In the genomic region with DNA sequence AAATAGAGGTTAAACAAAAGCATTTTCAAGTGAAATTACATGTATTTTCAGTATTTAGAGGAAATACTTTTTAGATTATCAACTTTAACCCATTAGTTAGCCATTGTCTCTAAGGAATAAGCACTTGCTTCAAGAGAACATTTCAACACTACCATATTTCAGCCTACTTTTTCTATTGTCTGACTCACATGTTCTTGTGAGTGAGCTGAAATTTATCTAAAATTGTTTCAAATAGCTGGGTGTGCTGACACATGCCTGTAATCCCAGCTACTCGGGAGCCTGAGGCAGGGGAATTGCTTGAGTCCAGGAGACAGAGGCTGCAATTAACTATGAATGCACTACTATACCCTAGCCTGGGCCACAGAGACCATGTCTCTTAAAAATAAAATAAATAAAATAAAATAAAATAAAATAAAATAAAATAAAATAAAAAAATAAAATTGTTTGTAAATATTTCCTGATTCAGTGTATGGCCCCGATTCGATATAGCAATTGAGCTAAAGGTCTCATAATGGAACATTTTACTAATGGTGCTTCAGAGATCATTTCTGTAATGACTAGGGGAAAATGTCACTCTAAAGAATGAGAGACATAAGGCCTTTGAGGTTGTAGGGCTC, we compare ENCODE assay signal across 29 cellular contexts.
DNase-seq lines count a peak whose midpoint lies in the region; ATAC-seq and TF ChIP-seq lines count a peak whose summit lies in the region.
"Had no signal": no experiment of that assay in that cellular context is flagged by ENCODE, and none has a peak within 500 bp of the region (broad histone marks: within the 10 kb centered on the region; RNA-seq: fewer than 3 reads in every experiment).

No MANE protein-coding gene starts in this region.

- intact Hi-C loops in MCF 10A (cut with micrococcal nuclease), result no loop called here
- intact Hi-C loops in breast epithelium (cut with DNase I; ENCODE audit: low total_unique reads), result no loop called here
- intact Hi-C loops in Caco-2 (cut with micrococcal nuclease; ENCODE audit: unreplicated experiment), result no loop called here

- no peak for TF ChIP-seq CTCF in MCF 10A (IDR thresholded peaks at IDR 0.05; ENCODE audit: unreplicated experiment)
- no peak for TF ChIP-seq CTCF in breast epithelium (IDR thresholded peaks at IDR 0.05)
- TF ChIP-seq CTCF in cardiac fibroblast (IDR thresholded peaks at IDR 0.05; ENCODE audit: low read depth, low read length), result no peak
- TF ChIP-seq CTCF in fibroblast of villous mesenchyme (IDR thresholded peaks at IDR 0.05; ENCODE audit: insufficient read depth, low read depth, low read length), result no peak
- TF ChIP-seq CTCF in RWPE1 (conservative IDR thresholded peaks at IDR 0.05; ENCODE audit: low read depth), result no peak
- no peak for TF ChIP-seq CTCF in Caco-2 (IDR thresholded peaks at IDR 0.05; ENCODE audit: insufficient read depth in 1 of 2, low read depth in 1 of 2, low read length in 1 of 2, severe bottlenecking in 1 of 2, unreplicated experiment in 1 of 2)

- H3K27me3 ChIP-seq in breast epithelium, result no peaks in the 10 kb centered on the region
- no peaks in the 10 kb centered on the region for H3K27me3 ChIP-seq in Caco-2 (replicated peaks; ENCODE audit: control insufficient read depth, insufficient read depth, low read length)
- H3K27me3 ChIP-seq: ascending aorta, Peyer's patch, testis had no signal

- ATAC-seq in activated CD8-positive, alpha-beta memory T cell treated with anti-CD3 and anti-CD28 coated beads, Interleukin-2, amount 10 ng/mL, durations not matched to agents 7 days and 5 days, result no peak
- ATAC-seq: activated CD4-positive, alpha-beta T cell treated with anti-CD3 and anti-CD28 coated beads for 36 hours; natural killer cell treated with Interleukin-12 subunit alpha and Interleukin-12 subunit beta and Interleukin-15 and Interleukin-18, amount 100 ng/mL, for 72 hours; stimulated activated naive CD8-positive, alpha-beta T cell treated with anti-CD3 and anti-CD28 coated beads, Interleukin-15, Interleukin-2, amounts not matched to agents 100 U/mL and 50 U/mL, for 24 hours had no signal

- H3K27me3 Mint-ChIP-seq in MCF 10A (ENCODE audit: insufficient read depth, unreplicated experiment), result no peaks in the 10 kb centered on the region
- peaks cover 4% of the 10 kb centered on the region for H3K27me3 Mint-ChIP-seq in activated CD8-positive, alpha-beta memory T cell treated with anti-CD3 and anti-CD28 coated beads, Interleukin-2, amount 10 ng/mL, durations not matched to agents 7 days and 5 days
- no peaks in the 10 kb centered on the region for H3K27me3 Mint-ChIP-seq in Caco-2 (ENCODE audit: insufficient read depth, unreplicated experiment)
- H3K27me3 Mint-ChIP-seq: activated CD4-positive, alpha-beta T cell treated with anti-CD3 and anti-CD28 coated beads for 36 hours; activated naive CD4-positive, alpha-beta T cell treated with anti-CD3 and anti-CD28 coated beads, Interleukin-2, amount 50 U/mL, for 24 hours; CD4-positive, alpha-beta T cell; dendritic cell treated with granulocyte-macrophage colony-stimulating factor and Interleukin-4, amounts not matched to agents 40 ng/mL and 50 ng/mL, for 4 days; natural killer cell treated with Interleukin-12 subunit alpha and Interleukin-12 subunit beta and Interleukin-15 and Interleukin-18, amount 100 ng/mL, for 72 hours had no signal

- no peak for TF ChIP-seq POLR2A in breast epithelium (IDR thresholded peaks at IDR 0.05)

- H3K36me3 ChIP-seq in breast epithelium (no peaks in the 10 kb centered on the region), Caco-2 (ENCODE audit: control insufficient read depth, insufficient read depth, low read length) (no peaks in the 10 kb centered on the region; the same call in 1 of the 2 replicates)
- H3K36me3 ChIP-seq: ascending aorta, Peyer's patch had no signal

- H3K27ac Mint-ChIP-seq in MCF 10A (ENCODE audit: low read depth, unreplicated experiment), result no peak overlapping the region
- no peak overlapping the region for H3K27ac Mint-ChIP-seq in activated CD8-positive, alpha-beta memory T cell treated with anti-CD3 and anti-CD28 coated beads, Interleukin-2, amount 10 ng/mL, durations not matched to agents 7 days and 5 days
- H3K27ac Mint-ChIP-seq in Caco-2 (ENCODE audit: unreplicated experiment), result no peak overlapping the region
- H3K27ac Mint-ChIP-seq: activated CD4-positive, alpha-beta T cell treated with anti-CD3 and anti-CD28 coated beads for 36 hours; activated naive CD4-positive, alpha-beta T cell treated with anti-CD3 and anti-CD28 coated beads, Interleukin-2, amount 50 U/mL, for 24 hours; activated T-helper 2 cell treated with anti-CD3 and anti-CD28 coated beads, Interferon-gamma antibody, Interleukin-2, Interleukin-4, amounts not matched to agents 10 μg/mL and 5 μg/mL and 100 μg/mL, durations not matched to agents 14 hours and 24 hours and 36 hours; CD4-positive, alpha-beta T cell; dendritic cell treated with granulocyte-macrophage colony-stimulating factor and Interleukin-4, amounts not matched to agents 40 ng/mL and 50 ng/mL, for 4 days; immature natural killer cell; natural killer cell treated with Interleukin-12 subunit alpha and Interleukin-12 subunit beta and Interleukin-15 and Interleukin-18, amount 100 ng/mL, for 72 hours had no signal

- no peaks in the 10 kb centered on the region for H3K36me3 Mint-ChIP-seq in MCF 10A (ENCODE audit: insufficient read depth, unreplicated experiment)
- H3K36me3 Mint-ChIP-seq in activated CD8-positive, alpha-beta memory T cell treated with anti-CD3 and anti-CD28 coated beads, Interleukin-2, amount 10 ng/mL, durations not matched to agents 7 days and 5 days, result no peaks in the 10 kb centered on the region
- H3K36me3 Mint-ChIP-seq in Caco-2 (ENCODE audit: insufficient read depth, unreplicated experiment), result peaks cover 31% of the 10 kb centered on the region
- H3K36me3 Mint-ChIP-seq: activated naive CD4-positive, alpha-beta T cell treated with anti-CD3 and anti-CD28 coated beads, Interleukin-2, amount 50 U/mL, for 24 hours had no signal

- no peaks in the 10 kb centered on the region for H3K9me3 ChIP-seq in breast epithelium
- H3K9me3 ChIP-seq in Caco-2, result no peaks in the 10 kb centered on the region
- H3K9me3 ChIP-seq: ascending aorta, Peyer's patch, testis had no signal

- H3K27ac ChIP-seq in breast epithelium (no peak overlapping the region), RWPE1 (no peak overlapping the region)
- H3K27ac ChIP-seq: ascending aorta, Peyer's patch, skin epidermis, testis had no signal

- no peaks in the 10 kb centered on the region for H3K4me1 ChIP-seq in breast epithelium
- H3K4me1 ChIP-seq in Caco-2, result no peaks in the 10 kb centered on the region
- H3K4me1 ChIP-seq: ascending aorta, Peyer's patch, testis had no signal

- H3K9me3 Mint-ChIP-seq in MCF 10A (ENCODE audit: unreplicated experiment), result peaks cover 8% of the 10 kb centered on the region
- H3K9me3 Mint-ChIP-seq in activated CD8-positive, alpha-beta memory T cell treated with anti-CD3 and anti-CD28 coated beads, Interleukin-2, amount 10 ng/mL, durations not matched to agents 7 days and 5 days (ENCODE audit: low read depth), result no peaks in the 10 kb centered on the region
- H3K9me3 Mint-ChIP-seq in Caco-2 (ENCODE audit: unreplicated experiment), result no peaks in the 10 kb centered on the region
- H3K9me3 Mint-ChIP-seq: activated naive CD4-positive, alpha-beta T cell treated with anti-CD3 and anti-CD28 coated beads, Interleukin-2, amount 50 U/mL, for 24 hours; activated T-helper 2 cell treated with anti-CD3 and anti-CD28 coated beads, Interferon-gamma antibody, Interleukin-2, Interleukin-4, amounts not matched to agents 10 μg/mL and 5 μg/mL and 100 μg/mL, durations not matched to agents 14 hours and 24 hours and 36 hours; CD4-positive, alpha-beta T cell; dendritic cell treated with granulocyte-macrophage colony-stimulating factor and Interleukin-4, amounts not matched to agents 40 ng/mL and 50 ng/mL, for 4 days; immature natural killer cell; natural killer cell treated with Interleukin-12 subunit alpha and Interleukin-12 subunit beta and Interleukin-15 and Interleukin-18, amount 100 ng/mL, for 72 hours had no signal

- POLR2A ChIA-PET in MCF 10A (lab: Yijun Ruan, JAX) (interaction anchor here (1.2 kb wide), 1 partner anchor 10 kb away, joined by 3 read pairs; no protein-coding TSS in a partner anchor), RWPE1 (lab: Yijun Ruan, JAX; ENCODE audit: low non-redundant PET) (no interaction called here), Caco-2 (lab: Charles Lee) (no interaction called here)

- no TSS peak for BruUV-seq in MCF 10A (replicated peaks; lab: Mats Ljungman, UMichigan)
- BruUV-seq in Caco-2 (replicated peaks; lab: Mats Ljungman, UMichigan), result no TSS peak

- no peak overlapping the region for H3K4me3 ChIP-seq in breast epithelium
- no peak overlapping the region for H3K4me3 ChIP-seq in cardiac fibroblast (replicated peaks in 1 of 2; ENCODE audit: low read depth in 2 of 2, low read length in 2 of 2)
- no peak overlapping the region for H3K4me3 ChIP-seq in fibroblast of villous mesenchyme (ENCODE audit: low read depth, low read length)
- H3K4me3 ChIP-seq in Caco-2 (ENCODE audit: low read depth, low read length), result no peak overlapping the region
- H3K4me3 ChIP-seq: ascending aorta, Peyer's patch, skin epidermis, testis had no signal

- CTCF ChIA-PET in MCF 10A (lab: Yijun Ruan, JAX), result interaction anchor here (0.6 to 1.3 kb wide), 7 partner anchors 9 to 1782 kb away, joined by 3 to 5 read pairs (median 3); no protein-coding TSS in a partner anchor
- CTCF ChIA-PET in RWPE1 (lab: Yijun Ruan, JAX), result interaction anchor here (0.5 kb wide), 1 partner anchor 604 kb away, joined by 3 read pairs; no protein-coding TSS in a partner anchor
- CTCF ChIA-PET in activated CD8-positive, alpha-beta memory T cell treated with anti-CD3 and anti-CD28 coated beads, Interleukin-2, amount 10 ng/mL, durations not matched to agents 7 days and 5 days (lab: Charles Lee), result no interaction called here
- CTCF ChIA-PET in Caco-2 (lab: Charles Lee), result no interaction called here

- H3K4me3 Mint-ChIP-seq in MCF 10A (ENCODE audit: unreplicated experiment), result no peak overlapping the region
- H3K4me3 Mint-ChIP-seq in activated CD8-positive, alpha-beta memory T cell treated with anti-CD3 and anti-CD28 coated beads, Interleukin-2, amount 10 ng/mL, durations not matched to agents 7 days and 5 days, result no peak overlapping the region
- no peak overlapping the region for H3K4me3 Mint-ChIP-seq in Caco-2 (ENCODE audit: unreplicated experiment)
- H3K4me3 Mint-ChIP-seq: activated CD4-positive, alpha-beta T cell treated with anti-CD3 and anti-CD28 coated beads for 36 hours; activated naive CD4-positive, alpha-beta T cell treated with anti-CD3 and anti-CD28 coated beads, Interleukin-2, amount 50 U/mL, for 24 hours; CD4-positive, alpha-beta T cell; dendritic cell treated with granulocyte-macrophage colony-stimulating factor and Interleukin-4, amounts not matched to agents 40 ng/mL and 50 ng/mL, for 4 days; immature natural killer cell; natural killer cell treated with Interleukin-12 subunit alpha and Interleukin-12 subunit beta and Interleukin-15 and Interleukin-18, amount 100 ng/mL, for 72 hours had no signal

- no peaks in the 10 kb centered on the region for H3K4me1 Mint-ChIP-seq in MCF 10A (ENCODE audit: insufficient read depth, unreplicated experiment)
- peaks cover 5% of the 10 kb centered on the region for H3K4me1 Mint-ChIP-seq in activated CD8-positive, alpha-beta memory T cell treated with anti-CD3 and anti-CD28 coated beads, Interleukin-2, amount 10 ng/mL, durations not matched to agents 7 days and 5 days
- H3K4me1 Mint-ChIP-seq in Caco-2 (ENCODE audit: low read depth, unreplicated experiment), result no peaks in the 10 kb centered on the region
- H3K4me1 Mint-ChIP-seq: activated naive CD4-positive, alpha-beta T cell treated with anti-CD3 and anti-CD28 coated beads, Interleukin-2, amount 50 U/mL, for 24 hours had no signal

- DNase-seq in MCF 10A (ENCODE audit: unreplicated experiment) (peak; percentile 33), breast epithelium (ENCODE audit: low spot score in 2 of 2) (no peak), cardiac fibroblast (ENCODE audit: low read depth in 2 of 2) (peak; percentile 67 to 88), fibroblast of villous mesenchyme (ENCODE audit: low read depth) (peak; percentile 4), NCI-H1092 treated with DMSO at 0.1 percent for 48 hours (lab: John Stamatoyannopoulos, UW) (no peak), RWPE1 (ENCODE audit: low spot score) (no peak), Caco-2 (no peak)
- no peak for DNase-seq in activated CD8-positive, alpha-beta memory T cell treated with anti-CD3 and anti-CD28 coated beads, Interleukin-2, amount 10 ng/mL, durations not matched to agents 7 days and 5 days
- DNase-seq: activated CD4-positive, alpha-beta T cell treated with anti-CD3 and anti-CD28 coated beads for 36 hours; activated T-cell treated with anti-CD3 and anti-CD28 coated beads for 4 hours; AML-193; CD4-positive, alpha-beta T cell; central memory CD4-positive, alpha-beta T cell; immature natural killer cell; Kasumi-1; mammary epithelial cell; NCI-H2107; NCI-H446 treated with DMSO at 0.1 percent for 48 hours; NCI-H774; Peyer's patch; stimulated activated naive CD8-positive, alpha-beta T cell treated with anti-CD3 and anti-CD28 coated beads, Interleukin-15, Interleukin-2, amounts not matched to agents 100 U/mL and 50 U/mL, for 24 hours; SW 1271; testis had no signal

Comparison
In these comparisons a context has a peak if more than half of its experiments do, and no peak if none do; other contexts are left out.
1. DNase-seq: peak in MCF 10A (single experiment), cardiac fibroblast (2 of 2) and fibroblast of villous mesenchyme (single experiment); none in breast epithelium (0 of 2), NCI-H1092 treated with DMSO at 0.1 percent for 48 hours (single experiment), RWPE1 (single experiment), activated CD8-positive, alpha-beta memory T cell treated with anti-CD3 and anti-CD28 coated beads, Interleukin-2, amount 10 ng/mL, durations not matched to agents 7 days and 5 days (single experiment) and Caco-2 (0 of 2).
2. CTCF ChIA-PET loops: an anchor here in MCF 10A (0.6 to 1.3 kb wide) and RWPE1 (0.5 kb wide); none called in activated CD8-positive, alpha-beta memory T cell treated with anti-CD3 and anti-CD28 coated beads, Interleukin-2, amount 10 ng/mL, durations not matched to agents 7 days and 5 days and Caco-2.